Comparison of ENCODE assay signal across 17 cellular contexts in genomic region chr20:52805128-52805527, GRCh38.
A peak's percentile ranks its signal among the peaks of the same experiment; 100 is the strongest.
DNase-seq lines count a peak whose midpoint lies in the region; ATAC-seq, FAIRE-seq and TF ChIP-seq lines count a peak whose summit lies in the region.
"Had no signal": no experiment of that assay in that cellular context is flagged by ENCODE, and none has a peak within 500 bp of the region (broad histone marks: within the 10 kb centered on the region; RNA-seq: fewer than 3 reads in every experiment).

No MANE protein-coding gene starts in this region.

- no peak for TF ChIP-seq POLR2A in HepG2 (IDR thresholded peaks at IDR 0.05; ENCODE audit: insufficient read depth in 1 of 2, low read depth in 2 of 2, low read length in 2 of 2)
- no peak for TF ChIP-seq POLR2A in right lobe of liver (IDR thresholded peaks at IDR 0.05)
- TF ChIP-seq POLR2A in K562 (conservative IDR thresholded peaks at IDR 0.05): no peak

- TF ChIP-seq RAD21 in HepG2 (CRISPR knock-in tag; IDR thresholded peaks at IDR 0.05) (no peak), K562 (CRISPR knock-in tag; conservative IDR thresholded peaks at IDR 0.05 in 1 of 2, IDR thresholded peaks at IDR 0.05 in 1 of 2) (no peak)

- H3K27me3 Mint-ChIP-seq in nephron (ENCODE audit: low read depth): no peaks in the 10 kb centered on the region
- peaks cover 0 to 6% (median under 1%) of the 10 kb centered on the region in 5 donors for H3K27me3 Mint-ChIP-seq in naive thymus-derived CD4-positive, alpha-beta T cell

- H3K79me2 ChIP-seq in HepG2 (ENCODE audit: insufficient read depth, low read length) (no peaks in the 10 kb centered on the region), K562 (ENCODE audit: control insufficient read depth, insufficient read depth, low read length) (no peaks in the 10 kb centered on the region)

- H4K20me1 ChIP-seq in HepG2 (ENCODE audit: insufficient read depth, low read length) (no peaks in the 10 kb centered on the region), K562 (replicated peaks; ENCODE audit: control insufficient read depth, insufficient read depth, low read length) (no peaks in the 10 kb centered on the region)
- H4K20me1 ChIP-seq: BLaER1 treated with 17β-estradiol and CSF1 and Interleukin-3, amounts not matched to agents 10 nM and 100 nM had no signal

- H3K27ac Mint-ChIP-seq in nephron: peak overlapping the region; percentile 83 to 95 (median 87)
- H3K27ac Mint-ChIP-seq in naive thymus-derived CD4-positive, alpha-beta T cell: no peak overlapping the region
- H3K27ac Mint-ChIP-seq: B cell; CD8-positive, alpha-beta T cell; H9 had no signal

- in situ Hi-C loops in HepG2 (cut with HindIII; ENCODE audit: extremely low pct_ligation_motif_present, low pct_unique_long_range_greater_than_20kb): no loop called here
- in situ Hi-C loops in K562 (cut with MboI): no loop called here

- H3K9me1 ChIP-seq in K562 (ENCODE audit: control insufficient read depth, insufficient read depth, low read length): no peaks in the 10 kb centered on the region

- no peak for TF ChIP-seq EP300 in HepG2 (IDR thresholded peaks at IDR 0.05; ENCODE audit: low read depth in 2 of 2, low read length in 2 of 2)
- no peak for TF ChIP-seq EP300 in HepG2 (CRISPR knock-in tag; IDR thresholded peaks at IDR 0.05; ENCODE audit: borderline replicate concordance)
- no peak for TF ChIP-seq EP300 in K562 (IDR thresholded peaks at IDR 0.05; ENCODE audit: low read length)

- H3K9me3 ChIP-seq in HepG2 (ENCODE audit: low read length) (peaks cover 9% of the 10 kb centered on the region), right lobe of liver (no peaks in the 10 kb centered on the region), K562 (replicated peaks; ENCODE audit: control insufficient read depth, insufficient read depth, low read depth, low read length) (no peaks in the 10 kb centered on the region)
- no peaks in the 10 kb centered on the region for H3K9me3 ChIP-seq in naive thymus-derived CD4-positive, alpha-beta T cell (ENCODE audit: control insufficient read depth in 2 of 3, low read length in 3 of 3)

- no peak overlapping the region for H3K4me3 Mint-ChIP-seq in nephron
- no peak overlapping the region for H3K4me3 Mint-ChIP-seq in naive thymus-derived CD4-positive, alpha-beta T cell
- H3K4me3 Mint-ChIP-seq: B cell; CD8-positive, alpha-beta T cell; H9 had no signal

- TF ChIP-seq CTCF in HepG2 (CRISPR knock-in tag; IDR thresholded peaks at IDR 0.05): no peak
- TF ChIP-seq CTCF in right lobe of liver (IDR thresholded peaks at IDR 0.05): no peak
- no peak for TF ChIP-seq CTCF in K562 (IDR thresholded peaks at IDR 0.05 in 2 of 3, conservative IDR thresholded peaks at IDR 0.05 in 1 of 3; ENCODE audit: insufficient read depth in 2 of 3, low read depth in 1 of 3, low read length in 3 of 3)
- TF ChIP-seq CTCF in nephron (IDR thresholded peaks at IDR 0.05; ENCODE audit: unreplicated experiment in 3 of 3): no peak

- DNase-seq in HepG2 (ENCODE audit: low spot score) (no peak), right lobe of liver (no peak), NCI-H69 (lab: John Stamatoyannopoulos, UW) (peak; percentile 7), K562 (ENCODE audit: extremely low read depth in 1 of 4, low spot score in 3 of 4) (no peak)
- no peak for DNase-seq in naive thymus-derived CD4-positive, alpha-beta T cell
- DNase-seq: 8988T; Calu3; CD8-positive, alpha-beta T cell; DMS79 treated with DMSO at 0.1 percent for 48 hours; GF-D8; H9 had no signal

- ATAC-seq in HepG2 (no peak), right lobe of liver (no peak), K562 (no peak), GM21390 (IDR thresholded peaks at IDR 0.05; ENCODE audit: unreplicated experiment) (no peak), HG02840 (IDR thresholded peaks at IDR 0.05; ENCODE audit: low FRiP score, unreplicated experiment) (no peak)
- ATAC-seq in naive thymus-derived CD4-positive, alpha-beta T cell: no peak
- ATAC-seq: CD8-positive, alpha-beta T cell had no signal

- H2AFZ ChIP-seq in HepG2 (ENCODE audit: low read length) (no peak overlapping the region), K562 (ENCODE audit: low read depth, low read length) (no peak overlapping the region)

- intact Hi-C loops in HepG2 (cut with micrococcal nuclease; ENCODE audit: unreplicated experiment): no loop called here
- intact Hi-C loops in right lobe of liver (cut with DNase I): no loop called here
- intact Hi-C loops in K562 (cut with micrococcal nuclease): no loop called here
- intact Hi-C loops in naive thymus-derived CD4-positive, alpha-beta T cell (cut with micrococcal nuclease): no loop called here

- H3K36me3 ChIP-seq in HepG2 (replicated peaks in 1 of 2; ENCODE audit: control insufficient read depth in 1 of 2, insufficient read depth in 2 of 2, low read length in 2 of 2) (no peaks in the 10 kb centered on the region), right lobe of liver (no peaks in the 10 kb centered on the region), K562 (ENCODE audit: control insufficient read depth, insufficient read depth, low read length) (no peaks in the 10 kb centered on the region)
- H3K36me3 ChIP-seq in naive thymus-derived CD4-positive, alpha-beta T cell (ENCODE audit: control insufficient read depth in 2 of 3, insufficient read depth in 3 of 3, low read length in 3 of 3): no peaks in the 10 kb centered on the region
- H3K36me3 ChIP-seq: BLaER1 treated with 17β-estradiol and CSF1 and Interleukin-3, amounts not matched to agents 10 nM and 100 nM had no signal

- H3K4me2 ChIP-seq in HepG2 (ENCODE audit: low read depth, low read length): no peak overlapping the region
- no peak overlapping the region for H3K4me2 ChIP-seq in K562 (ENCODE audit: insufficient read depth, low read length)
- H3K4me2 ChIP-seq: BLaER1 treated with 17β-estradiol and CSF1 and Interleukin-3, amounts not matched to agents 10 nM and 100 nM had no signal

- H3K9me3 Mint-ChIP-seq in nephron: no peaks in the 10 kb centered on the region
- peaks cover 0 to 6% (median 0%) of the 10 kb centered on the region in 11 donors for H3K9me3 Mint-ChIP-seq in naive thymus-derived CD4-positive, alpha-beta T cell
- H3K9me3 Mint-ChIP-seq: CD8-positive, alpha-beta T cell; H9 had no signal

- H3K4me1 Mint-ChIP-seq in nephron: peaks cover 31% of the 10 kb centered on the region
- peaks cover 0 to 2% (median 0%) of the 10 kb centered on the region in 7 donors for H3K4me1 Mint-ChIP-seq in naive thymus-derived CD4-positive, alpha-beta T cell
- H3K4me1 Mint-ChIP-seq: B cell, H9 had no signal

- POLR2A ChIA-PET in HepG2 (lab: Yijun Ruan, JAX): no interaction called here
- POLR2A ChIA-PET in K562 (lab: Yijun Ruan, JAX): no interaction called here
- POLR2A ChIA-PET in naive thymus-derived CD4-positive, alpha-beta T cell (lab: Charles Lee): no interaction called here

- H3K9ac ChIP-seq in HepG2 (ENCODE audit: insufficient read depth, low read depth, low read length): no peak overlapping the region
- no peak overlapping the region for H3K9ac ChIP-seq in K562 (ENCODE audit: insufficient read depth in 1 of 2, low read depth in 2 of 2, low read length in 2 of 2)
- H3K9ac ChIP-seq: BLaER1 treated with 17β-estradiol and CSF1 and Interleukin-3, amounts not matched to agents 10 nM and 100 nM had no signal

- H3K27ac ChIP-seq in HepG2 (ENCODE audit: extremely low read length, insufficient read depth, low read length) (no peak overlapping the region), right lobe of liver (no peak overlapping the region), K562 (ENCODE audit: extremely low read depth, low read depth, low read length) (no peak overlapping the region)
- H3K27ac ChIP-seq in naive thymus-derived CD4-positive, alpha-beta T cell (ENCODE audit: low read depth, low read length): no peak overlapping the region
- H3K27ac ChIP-seq: BLaER1 treated with 17β-estradiol and CSF1 and Interleukin-3, amounts not matched to agents 10 nM and 100 nM had no signal

- CTCF ChIA-PET in HepG2 (lab: Yijun Ruan, JAX; ENCODE audit: low intra/inter-chr PET ratio, low total read pairs): no interaction called here
- CTCF ChIA-PET in K562 (lab: Yijun Ruan, JAX; ENCODE audit: low intra/inter-chr PET ratio): no interaction called here
- CTCF ChIA-PET in naive thymus-derived CD4-positive, alpha-beta T cell (lab: Charles Lee): no interaction called here

- no peak for FAIRE-seq in HepG2 (lab: Jason Lieb, UNC)
- no peak for FAIRE-seq in K562 (lab: Jason Lieb, UNC)
- FAIRE-seq: H1 had no signal

- no peaks in the 10 kb centered on the region for H3K4me1 ChIP-seq in HepG2 (ENCODE audit: insufficient read depth, low read length)
- no peaks in the 10 kb centered on the region for H3K4me1 ChIP-seq in right lobe of liver
- H3K4me1 ChIP-seq in K562 (replicated peaks in 1 of 2; ENCODE audit: control insufficient read depth in 2 of 2, insufficient read depth in 2 of 2, low read length in 2 of 2): no peaks in the 10 kb centered on the region
- no peaks in the 10 kb centered on the region for H3K4me1 ChIP-seq in naive thymus-derived CD4-positive, alpha-beta T cell (ENCODE audit: control insufficient read depth in 2 of 2, insufficient read depth in 2 of 2, low read length in 2 of 2)

- H3K4me3 ChIP-seq in HepG2 (replicated peaks in 1 of 3; ENCODE audit: insufficient read depth in 1 of 3, low read depth in 2 of 3, low read length in 3 of 3): no peak overlapping the region
- H3K4me3 ChIP-seq in right lobe of liver: no peak overlapping the region
- H3K4me3 ChIP-seq in K562: no peak overlapping the region
- no peak overlapping the region for H3K4me3 ChIP-seq in naive thymus-derived CD4-positive, alpha-beta T cell (ENCODE audit: low read length)
- H3K4me3 ChIP-seq: BLaER1 treated with 17β-estradiol and CSF1 and Interleukin-3, amounts not matched to agents 10 nM and 100 nM had no signal

- H3K36me3 Mint-ChIP-seq in nephron (ENCODE audit: low read depth): no peaks in the 10 kb centered on the region
- peaks cover 0 to 5% (median 0%) of the 10 kb centered on the region in 5 donors for H3K36me3 Mint-ChIP-seq in naive thymus-derived CD4-positive, alpha-beta T cell
- H3K36me3 Mint-ChIP-seq: CD8-positive, alpha-beta T cell had no signal

- 15% methylated on average over 6 of the region's 6 CpGs for WGBS in HepG2 (ENCODE audit: low lambda C conversion rate)
- WGBS in right lobe of liver (ENCODE audit: insufficient coverage, low coverage, low lambda C conversion rate, missing lambda C conversion rate): 66% methylated on average over 6 of the region's 6 CpGs
- 0% methylated on average over 6 of the region's 6 CpGs for WGBS in K562 (ENCODE audit: insufficient coverage, low coverage, missing lambda C conversion rate)

- H3K27me3 ChIP-seq in HepG2 (ENCODE audit: control insufficient read depth in 1 of 2, insufficient read depth in 2 of 2, low read length in 2 of 2) (no peaks in the 10 kb centered on the region), right lobe of liver (no peaks in the 10 kb centered on the region), K562 (ENCODE audit: control insufficient read depth in 2 of 2, insufficient read depth in 2 of 2, low read length in 2 of 2) (no peaks in the 10 kb centered on the region)
- no peaks in the 10 kb centered on the region for H3K27me3 ChIP-seq in naive thymus-derived CD4-positive, alpha-beta T cell (ENCODE audit: control insufficient read depth in 2 of 2, insufficient read depth in 2 of 2, low read length in 2 of 2)
- H3K27me3 ChIP-seq: BLaER1 treated with 17β-estradiol and CSF1 and Interleukin-3, amounts not matched to agents 10 nM and 100 nM had no signal

- BruUV-seq in HepG2 (replicated peaks; lab: Mats Ljungman, UMichigan) (no TSS peak), K562 (replicated peaks; lab: Mats Ljungman, UMichigan) (no TSS peak)

TF ChIP-seq in K562, 482 proteins besides CTCF, POLR2A, EP300 and RAD21 (continues in another document):
- TF ChIP-seq CEBPB (tag; IDR thresholded peaks at IDR 0.05): no peak

Comparison
In these comparisons a context has a peak if more than half of its experiments do, and no peak if none do; other contexts are left out.
1. H3K27ac Mint-ChIP-seq: peak in nephron (3 of 3); none in naive thymus-derived CD4-positive, alpha-beta T cell (0 of 9).
2. Of the 241 proteins assayed by ChIP-seq in both HepG2 and K562: peak only in HepG2: MAFK; only in K562: MAFG; in both: MAFF; in neither: 238.